1 cellular context compared by ENCODE assay signal in the genomic region with DNA sequence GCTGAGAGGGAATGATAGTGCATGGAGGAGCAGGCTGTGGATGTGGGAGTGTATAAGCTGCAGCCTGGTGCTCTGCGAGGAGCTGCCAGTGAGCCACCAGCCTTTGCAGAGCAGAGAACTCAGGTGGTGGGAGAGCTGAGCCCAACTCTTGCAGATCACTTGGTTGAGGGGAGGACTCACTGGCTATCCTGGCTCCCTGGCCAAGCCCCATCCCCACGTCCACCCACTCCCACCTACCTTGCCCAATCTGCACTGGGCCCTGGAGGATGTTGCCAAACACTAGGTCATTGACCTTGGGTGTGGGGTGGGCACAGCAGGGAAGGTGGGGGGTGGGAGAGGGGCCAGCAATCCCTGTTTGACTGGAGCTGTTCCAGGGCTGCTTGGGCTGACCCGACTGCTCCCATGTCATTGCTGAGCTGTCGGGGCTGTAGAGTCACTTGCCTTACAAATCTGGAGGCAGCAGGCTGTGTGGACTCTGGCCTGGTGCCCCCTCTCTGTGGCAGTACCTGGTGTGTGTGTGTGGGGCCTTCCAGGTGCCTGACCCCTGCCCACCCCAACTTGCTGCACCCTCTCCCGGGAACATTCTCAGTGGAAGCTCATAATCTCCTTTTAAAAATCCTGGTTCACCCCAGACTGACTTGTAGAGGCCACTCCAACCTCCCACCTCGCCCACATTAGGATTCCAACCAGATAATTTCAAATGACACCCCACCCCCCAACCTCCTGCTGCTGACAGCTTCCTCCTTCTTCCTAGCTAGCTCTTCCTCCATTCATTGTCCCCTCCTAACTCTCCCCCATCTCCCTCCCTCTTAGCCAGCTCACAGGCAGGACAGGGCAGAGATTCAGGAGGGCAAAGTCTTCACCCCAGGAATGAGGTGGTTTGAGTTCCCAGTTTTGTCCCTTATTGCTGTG.
TF ChIP-seq lines count a peak whose summit lies in the region.

No MANE protein-coding gene starts in this region.

TF ChIP-seq in K562, 482 proteins besides CTCF, POLR2A, EP300 and RAD21 (continued from another document):
- TF ChIP-seq ETS1 (conservative IDR thresholded peaks at IDR 0.05; ENCODE audit: control insufficient read depth, low read depth, low read length), result 0 out of 2 replicates have a peak, but pooled peaks have one; percentile 36
- TF ChIP-seq NR2C1 (IDR thresholded peaks at IDR 0.05), result no peak
- TF ChIP-seq NR2C1 (tag; IDR thresholded peaks at IDR 0.05), result 0 out of 2 replicates have a peak, but pooled peaks have one; percentile 15
- peak; percentile 57; the same call in 1 of the 2 replicates for TF ChIP-seq DMBX1 (CRISPR knock-in tag; IDR thresholded peaks at IDR 0.05; ENCODE audit: borderline replicate concordance)
- peak; percentile 11; the same call in 1 of the 2 replicates for TF ChIP-seq EHMT2 (IDR thresholded peaks at IDR 0.05)
- TF ChIP-seq CHD1 (IDR thresholded peaks at IDR 0.05; ENCODE audit: low read length), result no peak
- TF ChIP-seq MYBL2 (IDR thresholded peaks at IDR 0.05; ENCODE audit: low read depth), result 0 out of 2 replicates have a peak, but pooled peaks have one; percentile 13
- TF ChIP-seq MYBL2 (CRISPR knock-in tag; IDR thresholded peaks at IDR 0.05; ENCODE audit: borderline replicate concordance), result no peak
- peak; percentile 67 for TF ChIP-seq ZNF592 (IDR thresholded peaks at IDR 0.05)
- TF ChIP-seq, protein P1, sequence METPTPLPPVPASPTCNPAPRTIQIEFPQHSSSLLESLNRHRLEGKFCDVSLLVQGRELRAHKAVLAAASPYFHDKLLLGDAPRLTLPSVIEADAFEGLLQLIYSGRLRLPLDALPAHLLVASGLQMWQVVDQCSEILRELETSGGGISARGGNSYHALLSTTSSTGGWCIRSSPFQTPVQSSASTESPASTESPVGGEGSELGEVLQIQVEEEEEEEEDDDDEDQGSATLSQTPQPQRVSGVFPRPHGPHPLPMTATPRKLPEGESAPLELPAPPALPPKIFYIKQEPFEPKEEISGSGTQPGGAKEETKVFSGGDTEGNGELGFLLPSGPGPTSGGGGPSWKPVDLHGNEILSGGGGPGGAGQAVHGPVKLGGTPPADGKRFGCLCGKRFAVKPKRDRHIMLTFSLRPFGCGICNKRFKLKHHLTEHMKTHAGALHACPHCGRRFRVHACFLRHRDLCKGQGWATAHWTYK (CRISPR knock-in tag; IDR thresholded peaks at IDR 0.05), result 0 out of 2 replicates have a peak, but pooled peaks have one; percentile 36
- TF ChIP-seq ARID1B (IDR thresholded peaks at IDR 0.05), result peak; percentile 41
- TF ChIP-seq ZSCAN29 (IDR thresholded peaks at IDR 0.05), result 0 out of 2 replicates have a peak, but pooled peaks have one; percentile 50
- no peak for TF ChIP-seq HDAC2 (IDR thresholded peaks at IDR 0.05)
- TF ChIP-seq SMAD4 (CRISPR knock-in tag; conservative IDR thresholded peaks at IDR 0.05), result peak; percentile 67
- TF ChIP-seq GATAD2A (IDR thresholded peaks at IDR 0.05), result peak; percentile 23; the same call in 1 of the 2 replicates
- TF ChIP-seq TBL1XR1 (IDR thresholded peaks at IDR 0.05; ENCODE audit: low read length in 2 of 2), result 0 out of 4 replicates have a peak, but pooled peaks of 1 of the 2 experiments have one; percentile 33
